Comparison of ENCODE assay signal across 14 cellular contexts in genomic region chr4:26039950-26040349, GRCh38.
"Had no signal": no experiment of that assay in that cellular context is flagged by ENCODE, and none has a peak within 500 bp of the region (broad histone marks: within the 10 kb centered on the region; RNA-seq: fewer than 3 reads in every experiment).

No MANE protein-coding gene starts in this region.

- H2AFZ ChIP-seq: neural progenitor cell had no signal

- H3K9me3 ChIP-seq: left ventricle myocardium inferior, tibial nerve had no signal

- H3K36me3 ChIP-seq: left ventricle myocardium inferior, neural progenitor cell, tibial nerve had no signal

- H3K4me1 ChIP-seq: foreskin keratinocyte, left ventricle myocardium inferior, neural progenitor cell had no signal

- H3K4me3 ChIP-seq: left ventricle myocardium inferior, neural progenitor cell, tibial nerve had no signal

- H3K4me2 ChIP-seq: neural progenitor cell had no signal

- H3K27ac ChIP-seq: epithelial cell of prostate, foreskin keratinocyte, left ventricle myocardium inferior, neural progenitor cell had no signal

- DNase-seq: activated CD4-positive, alpha-beta T cell treated with anti-CD3 and anti-CD28 coated beads for 48 hours; activated naive CD4-positive, alpha-beta T cell treated with anti-CD3 and anti-CD28 coated beads, Interleukin-2, amount 50 U/mL, for 16 hours; effector memory CD8-positive, alpha-beta T cell; foreskin keratinocyte; head of caudate nucleus; islet precursor cell; left ventricle myocardium inferior; retina; small intestine; T-helper 17 cell had no signal

- ATAC-seq: effector memory CD8-positive, alpha-beta T cell; foreskin keratinocyte; T-helper 17 cell; WTC11 had no signal

- H3K27me3 ChIP-seq: neural progenitor cell, tibial nerve had no signal
